In genomic region chr10:11684341-11684716, GRCh38 we compare ENCODE assay signal across 8 cellular contexts. TPM values are rescaled to one million over a fixed set of nuclear protein-coding genes. Genes with fewer than 3 reads are reported as not detected.
A peak's percentile ranks its signal among the peaks of the same experiment; 100 is the strongest.
DNase-seq lines count a peak whose midpoint lies in the region; ATAC-seq and TF ChIP-seq lines count a peak whose summit lies in the region.
"Not testable (repeated sequence)": the region's sequence is repeated elsewhere in the genome, so short reads cannot be mapped to it uniquely, and the experiment has no call there.

No MANE protein-coding gene starts in this region.

- H2AFZ ChIP-seq in OCI-LY3 (ENCODE audit: low read depth, low read length); osteoblast (ENCODE audit: low read length): not testable (repeated sequence)

- H3K27ac Mint-ChIP-seq in activated T-helper 17 cell treated with anti-CD3 and anti-CD28 coated beads, Interleukin-2, amount 50 U/mL, for 72 hours: peak overlapping the region; percentile 74

- not testable (repeated sequence) for DNase-seq in osteoblast (ENCODE audit: insufficient read length, low spot score, missing footprints); vagina (ENCODE audit: extremely low spot score in 2 of 2)

- H3K27ac ChIP-seq in OCI-LY3 (ENCODE audit: low read length) (peak overlapping the region; percentile 98), esophagus (ENCODE audit: low read depth in 2 of 2, low read length in 1 of 2) (peak overlapping the region; percentile 96 to 99), vagina (peak overlapping the region; percentile 60)
- H3K27ac ChIP-seq in osteoblast (ENCODE audit: low read depth, low read length): not testable (repeated sequence)

- H3K27me3 ChIP-seq in OCI-LY3 (ENCODE audit: low read depth, low read length) (peaks cover 59% of the 10 kb centered on the region), osteoblast (ENCODE audit: insufficient read depth, low read length) (peaks cover 40% of the 10 kb centered on the region)
- H3K27me3 ChIP-seq in esophagus (ENCODE audit: control insufficient read depth in 1 of 2, insufficient read depth in 2 of 2, low read length in 2 of 2); vagina: not testable (repeated sequence)

- WGBS in esophagus, 2 donors: 44 to 61% methylated on average over 4 of the region's 4 CpGs

- ATAC-seq in GM18498 (IDR thresholded peaks at IDR 0.05; ENCODE audit: unreplicated experiment): peak; percentile 12
- ATAC-seq in GM21528 (IDR thresholded peaks at IDR 0.05; ENCODE audit: low FRiP score, unreplicated experiment): peak; percentile 20
- peak; percentile 1 for ATAC-seq in HG03095 (IDR thresholded peaks at IDR 0.05; ENCODE audit: unreplicated experiment)
- not testable (repeated sequence) for ATAC-seq in activated T-helper 17 cell treated with anti-CD3 and anti-CD28 coated beads, Interleukin-2, amount 50 U/mL, for 72 hours (replicated peaks)

- H3K4me3 ChIP-seq in OCI-LY3 (ENCODE audit: low read length) (peak overlapping the region; percentile 68), osteoblast (ENCODE audit: insufficient read depth, low read length) (peak overlapping the region; percentile 68), vagina (peak overlapping the region in 1 of 2 donors; percentile 18)
- not testable (repeated sequence) for H3K4me3 ChIP-seq in esophagus (ENCODE audit: low read depth in 1 of 2, low read length in 2 of 2)

- not testable (repeated sequence) for H3K36me3 Mint-ChIP-seq in activated T-helper 17 cell treated with anti-CD3 and anti-CD28 coated beads, Interleukin-2, amount 50 U/mL, for 72 hours (ENCODE audit: low read depth)

- not testable (repeated sequence) for H3K36me3 ChIP-seq in OCI-LY3 (replicated peaks; ENCODE audit: low read depth, low read length); esophagus (ENCODE audit: control insufficient read depth in 2 of 2, insufficient read depth in 2 of 2, low read length in 1 of 2); osteoblast (ENCODE audit: insufficient read depth, low read length); vagina

- not testable (repeated sequence) for H3K79me2 ChIP-seq in OCI-LY3 (ENCODE audit: low read length); osteoblast (ENCODE audit: insufficient read depth, low read length)

- H3K4me1 ChIP-seq in OCI-LY3 (ENCODE audit: low read length): peaks cover 45% of the 10 kb centered on the region
- peaks cover 2 to 20% of the 10 kb centered on the region in 2 donors for H3K4me1 ChIP-seq in esophagus (ENCODE audit: control insufficient read depth in 2 of 2, insufficient read depth in 2 of 2, low read length in 1 of 2)
- peaks cover 16% of the 10 kb centered on the region for H3K4me1 ChIP-seq in osteoblast (ENCODE audit: insufficient read depth, low read length)
- H3K4me1 ChIP-seq in vagina: peaks cover 23% of the 10 kb centered on the region

- peak overlapping the region; percentile 68 for H3K4me3 Mint-ChIP-seq in activated T-helper 17 cell treated with anti-CD3 and anti-CD28 coated beads, Interleukin-2, amount 50 U/mL, for 72 hours

- H3K9ac ChIP-seq in OCI-LY3 (ENCODE audit: low read length): peak overlapping the region; percentile 57

- not testable (repeated sequence) for TF ChIP-seq CTCF in OCI-LY3 (IDR thresholded peaks at IDR 0.05; ENCODE audit: low read depth, low read length); osteoblast (IDR thresholded peaks at IDR 0.05; ENCODE audit: extremely low read depth, low read depth, low read length); vagina (IDR thresholded peaks at IDR 0.05)

- H3K9me3 ChIP-seq in OCI-LY3 (ENCODE audit: insufficient read depth, low read length); esophagus (ENCODE audit: control insufficient read depth in 2 of 2, insufficient read depth in 1 of 2, low read depth in 1 of 2, low read length in 1 of 2); osteoblast (ENCODE audit: low read depth, low read length); vagina: not testable (repeated sequence)

- H3K27me3 Mint-ChIP-seq in activated T-helper 17 cell treated with anti-CD3 and anti-CD28 coated beads, Interleukin-2, amount 50 U/mL, for 72 hours: not testable (repeated sequence)

- peak overlapping the region; percentile 93 for H3K4me2 ChIP-seq in OCI-LY3 (ENCODE audit: low read length)
- not testable (repeated sequence) for H3K4me2 ChIP-seq in osteoblast (ENCODE audit: insufficient read depth, low read length)

- not testable (repeated sequence) for H3K9me3 Mint-ChIP-seq in activated T-helper 17 cell treated with anti-CD3 and anti-CD28 coated beads, Interleukin-2, amount 50 U/mL, for 72 hours

- not testable (repeated sequence) for TF ChIP-seq POLR2A in vagina (IDR thresholded peaks at IDR 0.05)

- H3K4me1 Mint-ChIP-seq in activated T-helper 17 cell treated with anti-CD3 and anti-CD28 coated beads, Interleukin-2, amount 50 U/mL, for 72 hours: peaks cover 20% of the 10 kb centered on the region

- intact Hi-C loops in vagina (cut with DNase I): not testable (repeated sequence)

- H4K20me1 ChIP-seq in OCI-LY3 (ENCODE audit: insufficient read depth, low read length); osteoblast (ENCODE audit: insufficient read depth, low read length): not testable (repeated sequence)

RNA-seq across cellular contexts. Expression of gene ECHDC3, which starts 57.9 kb away (rescaled TPM):
- total RNA-seq in activated T-helper 17 cell treated with anti-CD3 and anti-CD28 coated beads, Interleukin-2, amount 50 U/mL, for 72 hours: 1 to 10 TPM in 1 of 2 donors, not detected in 1; 1.5 TPM
- 10 to 100 TPM; 23.7 to 36.5 TPM for polyA plus RNA-seq in esophagus
- 0.36 and 13.8 TPM in 2 replicates for total RNA-seq in osteoblast
- total RNA-seq in vagina: 44.2 TPM
